ENCODE assay signal across 34 cellular contexts in the genomic region with DNA sequence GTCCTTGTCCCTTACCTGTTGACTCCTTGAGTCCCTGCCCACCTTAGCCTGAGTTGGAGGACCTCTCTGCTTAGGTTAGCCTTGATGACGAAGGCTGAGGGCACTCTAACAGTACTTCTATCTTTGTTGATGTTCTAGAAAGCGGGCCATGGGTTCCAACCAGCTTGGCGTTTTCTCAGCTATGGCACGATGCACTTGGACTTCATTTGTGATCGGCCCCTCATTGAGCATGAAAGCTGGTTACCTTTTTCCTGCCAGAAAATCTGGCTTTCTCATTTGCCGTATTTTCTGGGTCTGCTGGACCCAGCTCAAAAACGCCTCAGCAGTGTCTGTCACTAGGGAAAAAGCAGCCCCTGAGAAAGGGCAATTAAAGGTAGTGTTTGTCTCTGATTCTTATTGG.
DNase-seq lines count a peak whose midpoint lies in the region; ATAC-seq, FAIRE-seq and TF ChIP-seq lines count a peak whose summit lies in the region.
"Had no signal": no experiment of that assay in that cellular context is flagged by ENCODE, and none has a peak within 500 bp of the region (broad histone marks: within the 10 kb centered on the region; RNA-seq: fewer than 3 reads in every experiment).

No MANE protein-coding gene starts in this region.

- no peak overlapping the region for H3K4me2 ChIP-seq in trophoblast cell (ENCODE audit: low read length)
- H3K4me2 ChIP-seq: A549; BLaER1; BLaER1 treated with 17β-estradiol and CSF1 and Interleukin-3, amounts not matched to agents 10 nM and 100 nM had no signal

- H2AFZ ChIP-seq in trophoblast cell (ENCODE audit: insufficient read depth, low read length, poor library complexity), result no peak overlapping the region

- H2BK120ac ChIP-seq in trophoblast cell (ENCODE audit: insufficient read depth, low read length, poor library complexity), result no peak overlapping the region

- H3K14ac ChIP-seq in trophoblast cell (ENCODE audit: low read length), result no peak overlapping the region

- H2AK5ac ChIP-seq in trophoblast cell (ENCODE audit: low read length), result no peak overlapping the region

- peak; percentile 35 for FAIRE-seq in urothelium cell line (lab: Jason Lieb, UNC)
- FAIRE-seq: A204.1, A549, D721Med had no signal

- H3K4me3 ChIP-seq in ovary (no peak overlapping the region), trophoblast cell (ENCODE audit: low read depth, low read length) (no peak overlapping the region)
- H3K4me3 ChIP-seq: A549; BLaER1; BLaER1 treated with 17β-estradiol and CSF1 and Interleukin-3, amounts not matched to agents 10 nM and 100 nM had no signal

- in situ Hi-C loops in G401 (cut with HindIII; ENCODE audit: low sequenced_read_pairs), result no loop called here

- no peak overlapping the region for H4K8ac ChIP-seq in trophoblast cell (ENCODE audit: low read depth, low read length)

- H3K27ac ChIP-seq in ovary, result no peak overlapping the region
- no peak overlapping the region for H3K27ac ChIP-seq in trophoblast cell (ENCODE audit: low read depth, low read length)
- H3K27ac ChIP-seq: 22Rv1; A549; BLaER1; BLaER1 treated with 17β-estradiol and CSF1 and Interleukin-3, amounts not matched to agents 10 nM and 100 nM; C4-2B had no signal

- H3K79me2 ChIP-seq in trophoblast cell (ENCODE audit: control insufficient read depth, insufficient read depth, low read length, poor library complexity), result no peaks in the 10 kb centered on the region

- WGBS in ovary, 3 donors, result 84 to 88% (median 87%) methylated on average over 7 of the region's 7 CpGs
- no CpG with 5 or more reads among the region's 7 CpGs for WGBS in trophoblast cell (ENCODE audit: extremely low coverage, insufficient coverage, insufficient read length)

- H3K23ac ChIP-seq in trophoblast cell (ENCODE audit: low read length), result no peak overlapping the region

- H3K9ac ChIP-seq in trophoblast cell (ENCODE audit: low read length), result no peak overlapping the region
- H3K9ac ChIP-seq: BLaER1; BLaER1 treated with 17β-estradiol and CSF1 and Interleukin-3, amounts not matched to agents 10 nM and 100 nM had no signal

- H3K9me3 ChIP-seq in ovary (no peaks in the 10 kb centered on the region), trophoblast cell (ENCODE audit: insufficient read depth, low read depth, low read length) (no peaks in the 10 kb centered on the region)
- H3K9me3 ChIP-seq: A549; BE2C; BLaER1; BLaER1 treated with 17β-estradiol and CSF1 and Interleukin-3, amounts not matched to agents 10 nM and 100 nM; Caco-2 had no signal

- H2BK5ac ChIP-seq in trophoblast cell (ENCODE audit: low read depth, low read length, poor library complexity), result no peak overlapping the region

- no peak for TF ChIP-seq POLR2A in ovary (IDR thresholded peaks at IDR 0.05)

- H4K12ac ChIP-seq in trophoblast cell (ENCODE audit: low read depth, low read length), result no peak overlapping the region

- H3K36me3 ChIP-seq in ovary, result no peaks in the 10 kb centered on the region
- no peaks in the 10 kb centered on the region for H3K36me3 ChIP-seq in trophoblast cell (ENCODE audit: control insufficient read depth in 1 of 2, insufficient read depth in 2 of 2, low read length in 2 of 2)
- H3K36me3 ChIP-seq: BE2C; BLaER1; BLaER1 treated with 17β-estradiol and CSF1 and Interleukin-3, amounts not matched to agents 10 nM and 100 nM had no signal

- no peak for TF ChIP-seq CTCF in ovary (IDR thresholded peaks at IDR 0.05)

- H3K4me1 ChIP-seq in ovary (ENCODE audit: insufficient read depth) (no peaks in the 10 kb centered on the region), trophoblast cell (ENCODE audit: control insufficient read depth in 1 of 2, insufficient read depth in 2 of 2, low read length in 2 of 2) (no peaks in the 10 kb centered on the region)
- H3K4me1 ChIP-seq: A549; BE2C; BLaER1; BLaER1 treated with 17β-estradiol and CSF1 and Interleukin-3, amounts not matched to agents 10 nM and 100 nM; Caco-2 had no signal

- DNase-seq in G401 (ENCODE audit: low spot score) (peak; percentile 87), cerebellar cortex (ENCODE audit: low spot score) (peak; percentile 84), cerebellum (ENCODE audit: low spot score) (peak; percentile 64), urothelium cell line (ENCODE audit: low spot score) (no peak), ovary (no peak), trophoblast cell (no peak)
- DNase-seq: 8988T; ACHN; AML-193; BE2C; Caco-2; Calu3; CD4-positive, alpha-beta memory T cell; CD4-positive, alpha-beta T cell; CD4-positive, CD25-positive, alpha-beta regulatory T cell; CD8-positive, alpha-beta memory T cell; CD8-positive, alpha-beta T cell; COR-L47; DMS 273 treated with DMSO at 0.1 percent for 48 hours; DMS153; DMS53; DMS79; DMS79 treated with DMSO at 0.1 percent for 48 hours; DND-41; EL had no signal

- no peak overlapping the region for H2BK12ac ChIP-seq in trophoblast cell (ENCODE audit: low read length)

- ATAC-seq in GM19395 (IDR thresholded peaks at IDR 0.05; ENCODE audit: unreplicated experiment), result no peak
- no peak for ATAC-seq in GM21723 (IDR thresholded peaks at IDR 0.05; ENCODE audit: unreplicated experiment)
- ATAC-seq: A549; CD8-positive, alpha-beta T cell had no signal

- H3K79me1 ChIP-seq in trophoblast cell (ENCODE audit: low read length), result no peaks in the 10 kb centered on the region

- H3K27me3 ChIP-seq in ovary (no peaks in the 10 kb centered on the region), trophoblast cell (ENCODE audit: insufficient read depth, low read length) (no peaks in the 10 kb centered on the region)
- H3K27me3 ChIP-seq: BE2C; BLaER1; BLaER1 treated with 17β-estradiol and CSF1 and Interleukin-3, amounts not matched to agents 10 nM and 100 nM had no signal

- TF ChIP-seq EP300 in ovary (IDR thresholded peaks at IDR 0.05), result no peak

- intact Hi-C loops in ovary (cut with DNase I), result no loop called here

- H3K18ac ChIP-seq in trophoblast cell (ENCODE audit: low read length), result no peak overlapping the region

- no peak overlapping the region for H3K4ac ChIP-seq in trophoblast cell (ENCODE audit: low read depth, low read length)

- no peak overlapping the region for H4K91ac ChIP-seq in trophoblast cell (ENCODE audit: low read depth, low read length)

Comparison
In these comparisons a context has a peak if more than half of its experiments do, and no peak if none do; other contexts are left out.
1. DNase-seq: peak in G401 (single experiment), cerebellar cortex (single experiment) and cerebellum (single experiment); none in urothelium cell line (single experiment), ovary (0 of 5) and trophoblast cell (0 of 2).